Comparison of ENCODE assay signal across 30 cellular contexts in the genomic region with DNA sequence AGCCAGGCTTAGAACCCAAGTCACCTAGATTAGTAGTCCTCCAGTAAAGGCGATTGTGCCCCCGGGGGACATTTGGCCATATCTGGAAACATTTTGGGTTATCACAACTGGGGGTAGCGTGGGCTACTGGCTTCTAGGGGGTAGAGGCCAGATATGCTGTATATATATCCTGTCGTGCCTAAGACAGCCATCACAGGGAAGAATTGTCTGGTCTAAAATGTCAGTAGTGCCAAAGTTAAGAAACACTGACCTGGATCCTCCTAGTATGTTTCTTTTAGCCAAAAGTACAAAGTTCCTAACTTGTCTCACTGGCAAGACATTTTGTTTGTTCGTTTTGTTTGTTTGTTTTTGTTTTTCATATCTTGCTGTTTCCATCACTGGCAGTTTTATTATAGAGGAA.
"Had no signal": no experiment of that assay in that cellular context is flagged by ENCODE, and none has a peak within 500 bp of the region (broad histone marks: within the 10 kb centered on the region; RNA-seq: fewer than 3 reads in every experiment).

No MANE protein-coding gene starts in this region.

- H3K4me3 Mint-ChIP-seq: activated CD4-positive, alpha-beta memory T cell treated with anti-CD3 and anti-CD28 coated beads for 36 hours; activated naive CD4-positive, alpha-beta T cell treated with anti-CD3 and anti-CD28 coated beads, Interleukin-2, amount 50 U/mL, for 24 hours; T-helper 1 cell treated with Interleukin-12 subunit alpha and Interleukin-12 subunit beta and Interleukin-4 antibody, amounts not matched to agents 30 μg/mL and 1 μg/mL, for 36 hours; T-helper 2 cell treated with Interferon-gamma antibody and Interleukin-4, amounts not matched to agents 5 μg/mL and 100 μg/mL, for 36 hours had no signal

- H3K27ac Mint-ChIP-seq: activated CD4-positive, alpha-beta memory T cell treated with anti-CD3 and anti-CD28 coated beads for 36 hours; activated naive CD4-positive, alpha-beta T cell treated with anti-CD3 and anti-CD28 coated beads, Interleukin-2, amount 50 U/mL, for 24 hours; T-helper 1 cell treated with Interleukin-12 subunit alpha and Interleukin-12 subunit beta and Interleukin-4 antibody, amounts not matched to agents 30 μg/mL and 1 μg/mL, for 36 hours; T-helper 2 cell treated with Interferon-gamma antibody and Interleukin-4, amounts not matched to agents 5 μg/mL and 100 μg/mL, for 36 hours had no signal

- H3K9me3 Mint-ChIP-seq: activated CD4-positive, alpha-beta memory T cell treated with anti-CD3 and anti-CD28 coated beads for 36 hours; activated naive CD4-positive, alpha-beta T cell treated with anti-CD3 and anti-CD28 coated beads, Interleukin-2, amount 50 U/mL, for 24 hours; T-helper 1 cell treated with Interleukin-12 subunit alpha and Interleukin-12 subunit beta and Interleukin-4 antibody, amounts not matched to agents 30 μg/mL and 1 μg/mL, for 36 hours; T-helper 2 cell treated with Interferon-gamma antibody and Interleukin-4, amounts not matched to agents 5 μg/mL and 100 μg/mL, for 36 hours had no signal

- ATAC-seq: body of pancreas, PC-3 had no signal

- H3K27me3 ChIP-seq: adrenal gland, body of pancreas, breast epithelium, Peyer's patch, SJSA1 had no signal

- H3K27ac ChIP-seq: adrenal gland, body of pancreas, breast epithelium, KMS-11, Peyer's patch, SJSA1 had no signal

- H3K9me2 ChIP-seq: SK-N-SH had no signal

- H3K4me1 Mint-ChIP-seq: activated naive CD4-positive, alpha-beta T cell treated with anti-CD3 and anti-CD28 coated beads, Interleukin-2, amount 50 U/mL, for 24 hours had no signal

- H3K4me2 ChIP-seq: KMS-11, SK-N-SH had no signal

- H3K36me3 ChIP-seq: breast epithelium had no signal

- H3K27me3 Mint-ChIP-seq: activated CD4-positive, alpha-beta memory T cell treated with anti-CD3 and anti-CD28 coated beads for 36 hours; activated naive CD4-positive, alpha-beta T cell treated with anti-CD3 and anti-CD28 coated beads, Interleukin-2, amount 50 U/mL, for 24 hours had no signal

- H3K4me3 ChIP-seq: adrenal gland, body of pancreas, breast epithelium, Peyer's patch, SJSA1 had no signal

- H3K4me1 ChIP-seq: adrenal gland, body of pancreas, breast epithelium, Peyer's patch, SJSA1 had no signal

- DNase-seq: activated CD4-positive, alpha-beta memory T cell treated with anti-CD3 and anti-CD28 coated beads for 36 hours; activated CD4-positive, alpha-beta T cell treated with anti-CD3 and anti-CD28 coated beads, Interleukin-2, amount 50 U/mL, for 1 hour; activated effector memory CD4-positive, alpha-beta T cell treated with anti-CD3 and anti-CD28 coated beads, Interleukin-2, amount 50 U/mL, for 16 hours; activated naive CD4-positive, alpha-beta T cell; activated T-cell treated with anti-CD3 and anti-CD28 coated beads for 4 hours; activated T-cell treated with anti-CD3 and anti-CD28 coated beads, Interleukin-2, amount 50 U/mL, for 48 hours; adrenal gland; body of pancreas; NCI-H1105; NCI-H1417 treated with DMSO at 0.1 percent for 48 hours; NCI-H187 treated with DMSO at 0.1 percent for 48 hours; NCI-H2081; NCI-H2171 treated with DMSO at 0.1 percent for 48 hours; NCI-H2227 treated with DMSO at 0.1 percent for 48 hours; NCI-H446 treated with DMSO at 0.1 percent for 48 hours; NCI-H524; NK-92 treated with Interleukin-12 subunit alpha and Interleukin-12 subunit beta, amount 100 ng/mL, for 24 hours; PC-3; Peyer's patch; RPMI8226; SHP77 treated with DMSO at 0.1 percent for 48 hours; SK-N-SH had no signal

- FAIRE-seq: astrocyte, TTC549 had no signal

- H3K9ac ChIP-seq: KMS-11, SK-N-SH had no signal

- H3K9me3 ChIP-seq: adrenal gland, body of pancreas, breast epithelium, Peyer's patch, SJSA1, SK-N-SH had no signal
